ENCODE assay signal across 31 cellular contexts in the genomic region with DNA sequence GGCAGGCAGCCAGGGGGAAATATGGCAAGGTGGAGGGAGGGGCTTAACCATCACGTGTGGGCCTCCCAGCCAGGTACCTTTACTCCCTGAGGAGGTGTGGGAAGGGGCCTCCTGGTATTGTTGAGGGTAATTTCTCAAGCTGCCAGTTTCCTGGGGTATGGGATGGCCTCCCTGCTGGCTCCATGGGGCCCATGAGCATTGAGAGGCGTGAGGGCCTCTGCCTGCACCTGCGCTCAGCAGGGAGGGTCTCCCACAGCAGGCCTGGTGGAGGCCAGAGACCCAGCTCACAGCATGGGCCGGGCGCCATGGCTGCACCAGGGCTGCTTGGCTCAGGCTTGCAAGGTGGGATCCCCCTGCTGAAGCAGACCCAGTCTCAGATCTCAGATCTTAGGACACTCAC.
"Had no signal": no experiment of that assay in that cellular context is flagged by ENCODE, and none has a peak within 500 bp of the region (broad histone marks: within the 10 kb centered on the region; RNA-seq: fewer than 3 reads in every experiment).

No MANE protein-coding gene starts in this region.

- H3K4me3 Mint-ChIP-seq: activated CD4-positive, alpha-beta memory T cell treated with anti-CD3 and anti-CD28 coated beads for 36 hours; activated CD4-positive, alpha-beta T cell treated with anti-CD3 and anti-CD28 coated beads for 36 hours; activated CD8-positive, alpha-beta memory T cell treated with anti-CD3 and anti-CD28 coated beads, Interleukin-2, amount 10 ng/mL, durations not matched to agents 7 days and 5 days; activated naive CD8-positive, alpha-beta T cell treated with anti-CD3 and anti-CD28 coated beads for 36 hours; T-helper 1 cell treated with Interleukin-12 subunit alpha and Interleukin-12 subunit beta and Interleukin-4 antibody, amounts not matched to agents 30 μg/mL and 1 μg/mL, for 36 hours; T-helper 2 cell treated with Interferon-gamma antibody and Interleukin-4, amounts not matched to agents 5 μg/mL and 100 μg/mL, for 36 hours had no signal

- H3K27me3 Mint-ChIP-seq: activated CD4-positive, alpha-beta memory T cell treated with anti-CD3 and anti-CD28 coated beads for 36 hours; activated CD4-positive, alpha-beta T cell treated with anti-CD3 and anti-CD28 coated beads for 36 hours; activated naive CD8-positive, alpha-beta T cell treated with anti-CD3 and anti-CD28 coated beads for 36 hours had no signal

- ATAC-seq: activated CD4-positive, alpha-beta T cell treated with anti-CD3 and anti-CD28 coated beads for 36 hours; activated CD4-positive, CD25-positive, alpha-beta regulatory T cell treated with anti-CD3 and anti-CD28 coated beads, Interleukin-2, amount 50 U/mL, for 24 hours; activated CD8-positive, alpha-beta memory T cell treated with anti-CD3 and anti-CD28 coated beads, Interleukin-2, amount 10 ng/mL, durations not matched to agents 7 days and 5 days; PC-3 had no signal

- DNase-seq: activated CD4-positive, alpha-beta memory T cell treated with anti-CD3 and anti-CD28 coated beads for 36 hours; activated CD4-positive, alpha-beta T cell treated with anti-CD3 and anti-CD28 coated beads for 36 hours; activated CD4-positive, alpha-beta T cell treated with anti-CD3 and anti-CD28 coated beads, Interleukin-2, amount 50 U/mL, for 1 hour; activated CD8-positive, alpha-beta memory T cell treated with anti-CD3 and anti-CD28 coated beads for 24 hours; activated CD8-positive, alpha-beta memory T cell treated with anti-CD3 and anti-CD28 coated beads, Interleukin-2, amount 10 ng/mL, durations not matched to agents 7 days and 5 days; activated CD8-positive, alpha-beta memory T cell treated with anti-CD3 and anti-CD28 coated beads, Interleukin-2, amount 50 U/mL, for 48 hours; activated effector memory CD4-positive, alpha-beta T cell treated with Interleukin-2 at 50 U/mL for 16 hours; activated naive CD4-positive, alpha-beta T cell; activated naive CD4-positive, alpha-beta T cell treated with anti-CD3 and anti-CD28 coated beads, Interleukin-2, amount 50 U/mL, for 16 hours; activated naive CD8-positive, alpha-beta T cell treated with anti-CD3 and anti-CD28 coated beads for 36 hours; activated T-cell treated with anti-CD3 and anti-CD28 coated beads, Interleukin-2, amount 50 U/mL, for 48 hours; amniotic stem cell; aorta; brain microvascular endothelial cell; central memory CD4-positive, alpha-beta T cell; IMR-90; KBM-7; NCI-H1105; NCI-H1436 treated with DMSO at 0.1 percent for 48 hours; NCI-H187 treated with DMSO at 0.1 percent for 48 hours; NCI-H2171; NCI-H446 treated with DMSO at 0.1 percent for 48 hours; NCI-H524; PC-3; Peyer's patch; RPMI8226; SHP77 treated with DMSO at 0.1 percent for 48 hours; SK-N-SH had no signal

- H3K9me3 Mint-ChIP-seq: activated CD4-positive, alpha-beta memory T cell treated with anti-CD3 and anti-CD28 coated beads for 36 hours; activated naive CD8-positive, alpha-beta T cell treated with anti-CD3 and anti-CD28 coated beads for 36 hours; T-helper 1 cell treated with Interleukin-12 subunit alpha and Interleukin-12 subunit beta and Interleukin-4 antibody, amounts not matched to agents 30 μg/mL and 1 μg/mL, for 36 hours; T-helper 2 cell treated with Interferon-gamma antibody and Interleukin-4, amounts not matched to agents 5 μg/mL and 100 μg/mL, for 36 hours had no signal

- H3K27ac Mint-ChIP-seq: activated CD4-positive, alpha-beta memory T cell treated with anti-CD3 and anti-CD28 coated beads for 36 hours; activated CD4-positive, alpha-beta T cell treated with anti-CD3 and anti-CD28 coated beads for 36 hours; activated CD8-positive, alpha-beta memory T cell treated with anti-CD3 and anti-CD28 coated beads, Interleukin-2, amount 10 ng/mL, durations not matched to agents 7 days and 5 days; activated naive CD8-positive, alpha-beta T cell treated with anti-CD3 and anti-CD28 coated beads for 36 hours; T-helper 1 cell treated with Interleukin-12 subunit alpha and Interleukin-12 subunit beta and Interleukin-4 antibody, amounts not matched to agents 30 μg/mL and 1 μg/mL, for 36 hours; T-helper 2 cell treated with Interferon-gamma antibody and Interleukin-4, amounts not matched to agents 5 μg/mL and 100 μg/mL, for 36 hours had no signal

- H3K4me1 Mint-ChIP-seq: activated CD4-positive, alpha-beta T cell treated with anti-CD3 and anti-CD28 coated beads for 36 hours; activated naive CD8-positive, alpha-beta T cell treated with anti-CD3 and anti-CD28 coated beads for 36 hours had no signal

- H3K36me3 Mint-ChIP-seq: activated CD4-positive, alpha-beta memory T cell treated with anti-CD3 and anti-CD28 coated beads for 36 hours; activated CD8-positive, alpha-beta memory T cell treated with anti-CD3 and anti-CD28 coated beads, Interleukin-2, amount 10 ng/mL, durations not matched to agents 7 days and 5 days; activated naive CD8-positive, alpha-beta T cell treated with anti-CD3 and anti-CD28 coated beads for 36 hours had no signal
